8 cellular contexts compared by ENCODE assay signal in the genomic region with DNA sequence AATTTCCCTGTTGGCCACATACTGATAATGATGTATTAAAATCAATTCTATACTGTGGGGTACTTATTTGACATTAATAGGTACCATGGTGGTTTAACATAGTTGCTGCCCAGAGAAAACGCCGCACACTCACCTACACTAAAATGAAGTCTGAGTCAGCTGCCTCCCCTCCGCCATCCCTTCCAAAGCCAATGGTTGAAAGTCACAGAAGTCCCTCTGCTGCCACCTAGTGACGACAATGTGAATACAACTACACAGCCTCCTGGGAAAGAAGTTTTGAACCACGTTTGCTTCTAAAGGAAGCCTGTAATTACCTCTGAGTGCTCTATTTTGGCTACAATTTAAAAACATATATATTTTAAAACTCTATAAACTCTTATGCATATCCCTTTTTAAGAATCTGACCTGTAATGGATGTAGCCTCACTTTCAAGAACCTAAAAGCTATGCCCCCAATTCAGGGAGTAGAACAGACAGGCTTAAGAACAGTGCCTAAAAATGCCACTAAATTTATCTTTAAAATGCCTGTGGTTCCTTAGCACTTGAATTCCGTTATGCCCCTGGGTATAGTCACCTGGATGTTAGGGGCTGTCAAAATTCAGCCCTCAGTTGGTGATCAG. TPM values are rescaled to one million over a fixed set of nuclear protein-coding genes. Genes with fewer than 3 reads are reported as not detected.
A peak's percentile ranks its signal among the peaks of the same experiment; 100 is the strongest.
DNase-seq lines count a peak whose midpoint lies in the region; ATAC-seq and TF ChIP-seq lines count a peak whose summit lies in the region.

No MANE protein-coding gene starts in this region.

- H3K27me3 Mint-ChIP-seq in activated B cell treated with CpG ODN at 0.5 μM for 24 hours: no peaks in the 10 kb centered on the region

- peak; percentile 68 for TF ChIP-seq CTCF in activated B cell treated with CpG ODN at 0.5 μM for 24 hours (IDR thresholded peaks at IDR 0.05)

- no peaks in the 10 kb centered on the region for H3K9me3 Mint-ChIP-seq in activated B cell treated with CpG ODN at 0.5 μM for 24 hours

- H3K4me1 Mint-ChIP-seq in activated B cell treated with CpG ODN at 0.5 μM for 24 hours: peaks cover 34% of the 10 kb centered on the region

- no peak overlapping the region for H3K4me3 Mint-ChIP-seq in activated B cell treated with CpG ODN at 0.5 μM for 24 hours

- no peak overlapping the region for H3K27ac ChIP-seq in caudate nucleus (ENCODE audit: low read depth, low read length)

- peak; percentile 10 for DNase-seq in NCI-H345 treated with DMSO at 0.1 percent for 48 hours (lab: John Stamatoyannopoulos, UW; ENCODE audit: unreplicated experiment)
- no peak for DNase-seq in activated B cell treated with CpG ODN at 0.5 μM for 24 hours
- DNase-seq in caudate nucleus (lab: John Stamatoyannopoulos, UW): peak in 56 of 61 donors; percentile 11 to 93 (median 51)
- DNase-seq in kidney glomerular epithelial cell (lab: John Stamatoyannopoulos, UW): peak; percentile 81
- DNase-seq in stimulated activated CD4-positive, alpha-beta T cell treated with anti-CD3 and anti-CD28 coated beads, Interleukin-1b, Interleukin-23, amount 100 ng/mL, for 48 hours: peak; percentile 80

- CTCF ChIA-PET in activated B cell treated with CpG ODN at 0.5 μM for 24 hours (lab: Charles Lee): interaction anchor here (0.6 to 4.2 kb wide), 12 partner anchors 14 to 412 kb away, joined by 3 to 40 read pairs (median 5); a partner anchor contains a TSS

- ATAC-seq in GM18498 (IDR thresholded peaks at IDR 0.05; ENCODE audit: unreplicated experiment): peak; percentile 84
- peak; percentile 67 for ATAC-seq in HG03139 (IDR thresholded peaks at IDR 0.05; ENCODE audit: unreplicated experiment)
- ATAC-seq in activated B cell treated with CpG ODN at 0.5 μM for 24 hours (ENCODE audit: low read depth): peak; percentile 84
- ATAC-seq in HG03095 (IDR thresholded peaks at IDR 0.05; ENCODE audit: unreplicated experiment): no peak

- no peaks in the 10 kb centered on the region for H3K36me3 Mint-ChIP-seq in activated B cell treated with CpG ODN at 0.5 μM for 24 hours (ENCODE audit: low read depth)

- H3K27ac Mint-ChIP-seq in activated B cell treated with CpG ODN at 0.5 μM for 24 hours: peak overlapping the region; percentile 5

- POLR2A ChIA-PET in activated B cell treated with CpG ODN at 0.5 μM for 24 hours (lab: Charles Lee): interaction anchor here (0.6 to 4.7 kb wide), 3 partner anchors 20 to 135 kb away, joined by 3 to 32 read pairs (median 4); a partner anchor contains a TSS

- intact Hi-C loops in activated B cell treated with CpG ODN at 0.5 μM for 24 hours (cut with micrococcal nuclease): loop anchor here (1.0 to 10.0 kb wide), 6 partner anchors 101 to 877 kb away; a partner anchor contains a TSS

RNA-seq across cellular contexts. Expression of a gene that starts 20.6 kb away (rescaled TPM):
- 15.8 and 16.0 TPM in 2 replicates for total RNA-seq in activated B cell treated with CpG ODN at 0.5 μM for 24 hours
